9 cellular contexts compared by ENCODE assay signal in genomic region chr12:9870311-9870866, GRCh38. TPM values are rescaled to one million over a fixed set of nuclear protein-coding genes. Genes with fewer than 3 reads are reported as not detected.
DNase-seq lines count a peak whose midpoint lies in the region; ATAC-seq, FAIRE-seq and TF ChIP-seq lines count a peak whose summit lies in the region.
"Had no signal": no experiment of that assay in that cellular context is flagged by ENCODE, and none has a peak within 500 bp of the region (broad histone marks: within the 10 kb centered on the region; RNA-seq: fewer than 3 reads in every experiment).

No MANE protein-coding gene starts in this region.

- WGBS in suprapubic skin = 42% methylated on average over 2 of the region's 2 CpGs

- no peaks in the 10 kb centered on the region for H3K27me3 Mint-ChIP-seq in activated CD4-positive, alpha-beta T cell treated with anti-CD3 and anti-CD28 coated beads for 36 hours
- no peaks in the 10 kb centered on the region for H3K27me3 Mint-ChIP-seq in activated naive CD8-positive, alpha-beta T cell treated with anti-CD3 and anti-CD28 coated beads for 36 hours

- no peaks in the 10 kb centered on the region for H3K9me3 Mint-ChIP-seq in activated CD4-positive, alpha-beta T cell treated with anti-CD3 and anti-CD28 coated beads for 36 hours (ENCODE audit: low read depth)
- peaks cover 1% of the 10 kb centered on the region for H3K9me3 Mint-ChIP-seq in activated naive CD8-positive, alpha-beta T cell treated with anti-CD3 and anti-CD28 coated beads for 36 hours

- peak overlapping the region; percentile 48 for H3K4me3 ChIP-seq in suprapubic skin

- H3K9me3 ChIP-seq in suprapubic skin = no peaks in the 10 kb centered on the region

- ATAC-seq in activated CD4-positive, alpha-beta T cell treated with anti-CD3 and anti-CD28 coated beads for 36 hours = no peak
- ATAC-seq in GM18517 (IDR thresholded peaks at IDR 0.05; ENCODE audit: unreplicated experiment) (no peak), GM21723 (IDR thresholded peaks at IDR 0.05; ENCODE audit: unreplicated experiment) (no peak)

- peak overlapping the region; percentile 77 for H3K4me3 Mint-ChIP-seq in activated CD4-positive, alpha-beta T cell treated with anti-CD3 and anti-CD28 coated beads for 36 hours
- H3K4me3 Mint-ChIP-seq in activated naive CD8-positive, alpha-beta T cell treated with anti-CD3 and anti-CD28 coated beads for 36 hours = peak overlapping the region; percentile 87

- H3K27ac ChIP-seq in suprapubic skin = peak overlapping the region; percentile 94

- H3K36me3 Mint-ChIP-seq in activated CD4-positive, alpha-beta T cell treated with anti-CD3 and anti-CD28 coated beads for 36 hours (ENCODE audit: low read depth) = peaks cover 4% of the 10 kb centered on the region
- peaks cover 4% of the 10 kb centered on the region for H3K36me3 Mint-ChIP-seq in activated naive CD8-positive, alpha-beta T cell treated with anti-CD3 and anti-CD28 coated beads for 36 hours

- H3K27ac Mint-ChIP-seq in activated CD4-positive, alpha-beta T cell treated with anti-CD3 and anti-CD28 coated beads for 36 hours = peak overlapping the region; percentile 95
- H3K27ac Mint-ChIP-seq in activated naive CD8-positive, alpha-beta T cell treated with anti-CD3 and anti-CD28 coated beads for 36 hours = peak overlapping the region; percentile 99

- CTCF ChIA-PET in activated CD4-positive, alpha-beta T cell treated with anti-CD3 and anti-CD28 coated beads for 36 hours (lab: Charles Lee) = interaction anchor here (1.1 to 4.7 kb wide), 4 partner anchors 56 to 127 kb away, joined by 3 to 30 read pairs (median 6); no protein-coding TSS in a partner anchor

- FAIRE-seq in islet of Langerhans (lab: Jason Lieb, UNC) = peak; percentile 92

- POLR2A ChIA-PET in activated CD4-positive, alpha-beta T cell treated with anti-CD3 and anti-CD28 coated beads for 36 hours (lab: Charles Lee) = no interaction called here

- peak; percentile 16 for DNase-seq in activated CD4-positive, alpha-beta T cell treated with anti-CD3 and anti-CD28 coated beads for 36 hours
- DNase-seq in activated CD4-positive, alpha-beta T cell treated with anti-CD3 and anti-CD28 coated beads, Interleukin-2, amount 50 U/mL, for 4 hours = no peak
- DNase-seq in activated naive CD8-positive, alpha-beta T cell treated with anti-CD3 and anti-CD28 coated beads for 36 hours = no peak
- DNase-seq in suprapubic skin (ENCODE audit: low spot score in 2 of 2) = no peak
- DNase-seq in posterior vena cava (ENCODE audit: low spot score) = no peak
- DNase-seq: NCI-H2029 had no signal

- H3K36me3 ChIP-seq in suprapubic skin = no peaks in the 10 kb centered on the region

- TF ChIP-seq POLR2A in suprapubic skin (IDR thresholded peaks at IDR 0.05) = no peak

- intact Hi-C loops in activated CD4-positive, alpha-beta T cell treated with anti-CD3 and anti-CD28 coated beads for 36 hours (cut with DNase I, micrococcal nuclease) = loop anchor here in 1 of 2 experiments (5.0 kb wide), 1 partner anchor 57 kb away; no protein-coding TSS in a partner anchor
- intact Hi-C loops in posterior vena cava (cut with DNase I) = no loop called here

- H3K4me1 Mint-ChIP-seq in activated CD4-positive, alpha-beta T cell treated with anti-CD3 and anti-CD28 coated beads for 36 hours = peaks cover 20% of the 10 kb centered on the region
- peaks cover 26% of the 10 kb centered on the region for H3K4me1 Mint-ChIP-seq in activated naive CD8-positive, alpha-beta T cell treated with anti-CD3 and anti-CD28 coated beads for 36 hours

- no peaks in the 10 kb centered on the region for H3K27me3 ChIP-seq in suprapubic skin

- H3K4me1 ChIP-seq in suprapubic skin = peaks cover 30% of the 10 kb centered on the region

- TF ChIP-seq EP300 in suprapubic skin (IDR thresholded peaks at IDR 0.05) = no peak

- no peak for TF ChIP-seq CTCF in suprapubic skin (IDR thresholded peaks at IDR 0.05)

RNA-seq across cellular contexts. Expression of gene CLEC2B, which starts 1.2 kb away (rescaled TPM):
- total RNA-seq in activated CD4-positive, alpha-beta T cell treated with anti-CD3 and anti-CD28 coated beads for 36 hours = 10 to 100 TPM; 21.8 to 25.8 TPM
- 10 to 100 TPM; 21.1 to 25.6 TPM for total RNA-seq in activated naive CD8-positive, alpha-beta T cell treated with anti-CD3 and anti-CD28 coated beads for 36 hours
- total RNA-seq in suprapubic skin = 10 to 100 TPM; 41.9 to 81.2 (median 53.5) TPM
- 10 to 100 TPM; 11.3 to 14.2 TPM for total RNA-seq in posterior vena cava

RNA-seq across cellular contexts. Expression of gene KLRF2, which starts 10.9 kb away (rescaled TPM):
- total RNA-seq in activated CD4-positive, alpha-beta T cell treated with anti-CD3 and anti-CD28 coated beads for 36 hours = not detected
- not detected for total RNA-seq in activated naive CD8-positive, alpha-beta T cell treated with anti-CD3 and anti-CD28 coated beads for 36 hours
- not detected for total RNA-seq in suprapubic skin
- not detected for total RNA-seq in posterior vena cava

RNA-seq across cellular contexts. Expression of gene KLRF1, which starts 43.1 kb away (rescaled TPM):
- total RNA-seq in activated CD4-positive, alpha-beta T cell treated with anti-CD3 and anti-CD28 coated beads for 36 hours = not detected
- not detected for total RNA-seq in activated naive CD8-positive, alpha-beta T cell treated with anti-CD3 and anti-CD28 coated beads for 36 hours
- total RNA-seq in suprapubic skin (not detected), posterior vena cava (under 1 TPM; 0.33 to 0.88 TPM)
